In genomic region chr1:220218397-220219135, GRCh38 we compare ENCODE assay signal across 8 cellular contexts. TPM values are rescaled to one million over a fixed set of nuclear protein-coding genes. Genes with fewer than 3 reads are reported as not detected.
DNase-seq lines count a peak whose midpoint lies in the region; ATAC-seq and TF ChIP-seq lines count a peak whose summit lies in the region.
"Not testable (repeated sequence)": the region's sequence is repeated elsewhere in the genome, so short reads cannot be mapped to it uniquely, and the experiment has no call there.

No MANE protein-coding gene starts in this region.

- ATAC-seq in gastroesophageal sphincter (peak; percentile 39), upper lobe of left lung (ENCODE audit: low FRiP score in 2 of 2) (peak; percentile 68 to 70)

- peak; percentile 24 for DNase-seq in GDM1 (lab: John Stamatoyannopoulos, UW)
- DNase-seq in HEK293T (ENCODE audit: extremely low spot score): peak; percentile 46
- DNase-seq in M059J (ENCODE audit: low read depth): peak; percentile 54
- DNase-seq in RPMI7951 (ENCODE audit: low read depth): peak; percentile 45
- DNase-seq in activated naive CD4-positive, alpha-beta T cell treated with Interleukin-2 at 50 U/mL for 16 hours: peak; percentile 46
- DNase-seq in neuronal stem cell (ENCODE audit: low spot score): peak; percentile 32
- peak in 1 of 2 donors; percentile 59 for DNase-seq in upper lobe of left lung

- not testable (repeated sequence) for H3K36me3 ChIP-seq in gastroesophageal sphincter; neuronal stem cell (replicated peaks in 1 of 2; ENCODE audit: control insufficient read depth in 2 of 2, insufficient read depth in 2 of 2, low read length in 2 of 2); upper lobe of left lung

- WGBS in gastroesophageal sphincter (ENCODE audit: low coverage in 1 of 2), 2 donors: 50 to 58% methylated on average over 6 of the region's 6 CpGs
- WGBS in neuronal stem cell (ENCODE audit: extremely low coverage in 2 of 2, insufficient read length in 2 of 2, insufficient replicate concordance in 1 of 2), 2 donors: no CpG with 5 or more reads among the region's 6 CpGs
- WGBS in upper lobe of left lung, 2 donors: 56 to 62% methylated on average over 6 of the region's 6 CpGs

- not testable (repeated sequence) for H3K4ac ChIP-seq in neuronal stem cell (ENCODE audit: low read length)

- not testable (repeated sequence) for H4K8ac ChIP-seq in neuronal stem cell (ENCODE audit: low read depth, low read length)

- not testable (repeated sequence) for H2AFZ ChIP-seq in neuronal stem cell (ENCODE audit: low read length)

- not testable (repeated sequence) for H2BK5ac ChIP-seq in neuronal stem cell (ENCODE audit: low read length)

- H3K9ac ChIP-seq in neuronal stem cell (ENCODE audit: low read depth, low read length, poor library complexity): not testable (repeated sequence)

- not testable (repeated sequence) for H4K91ac ChIP-seq in neuronal stem cell (ENCODE audit: low read depth, low read length, poor library complexity)

- H3K4me2 ChIP-seq in neuronal stem cell (ENCODE audit: insufficient read depth, low read length, poor library complexity, severe bottlenecking): not testable (repeated sequence)

- not testable (repeated sequence) for H3K27ac ChIP-seq in gastroesophageal sphincter; neuronal stem cell (replicated peaks; ENCODE audit: low read length); upper lobe of left lung

- H2AK5ac ChIP-seq in neuronal stem cell (ENCODE audit: low read depth, low read length): not testable (repeated sequence)

- H3K9me3 ChIP-seq in gastroesophageal sphincter; neuronal stem cell (replicated peaks in 1 of 2; ENCODE audit: control insufficient read depth in 2 of 2, insufficient read depth in 1 of 2, low read depth in 1 of 2, low read length in 2 of 2); upper lobe of left lung: not testable (repeated sequence)

- peaks cover 0 to 22% (median 0%) of the 10 kb centered on the region in 3 donors for H3K4me1 ChIP-seq in gastroesophageal sphincter
- H3K4me1 ChIP-seq in neuronal stem cell (ENCODE audit: control insufficient read depth in 2 of 2, insufficient read depth in 1 of 2, low read depth in 1 of 2, low read length in 2 of 2): not testable (repeated sequence)
- H3K4me1 ChIP-seq in upper lobe of left lung: peaks cover 5 to 16% (median 9%) of the 10 kb centered on the region in 4 donors

- not testable (repeated sequence) for TF ChIP-seq POLR2A in gastroesophageal sphincter (IDR thresholded peaks at IDR 0.05); upper lobe of left lung (IDR thresholded peaks at IDR 0.05)

- peak; percentile 20 to 61 (median 46) for TF ChIP-seq CTCF in gastroesophageal sphincter (IDR thresholded peaks at IDR 0.05)
- peak in 4 of 6 experiments; percentile 30 to 36 (median 32) for TF ChIP-seq CTCF in upper lobe of left lung (IDR thresholded peaks at IDR 0.05)

- CTCF ChIA-PET in HEK293T (lab: Yijun Ruan, JAX): interaction anchor here (0.6 to 1.8 kb wide), 9 partner anchors 9 to 457 kb away, joined by 3 to 8 read pairs (median 3); no protein-coding TSS in a partner anchor

- not testable (repeated sequence) for H2BK120ac ChIP-seq in neuronal stem cell (ENCODE audit: low read depth, low read length)

- not testable (repeated sequence) for H3K79me1 ChIP-seq in neuronal stem cell (ENCODE audit: low read depth, low read length)

- not testable (repeated sequence) for H3K23ac ChIP-seq in neuronal stem cell (ENCODE audit: low read depth, low read length, poor library complexity)

- not testable (repeated sequence) for TF ChIP-seq EP300 in gastroesophageal sphincter (IDR thresholded peaks at IDR 0.05); upper lobe of left lung (IDR thresholded peaks at IDR 0.05)

- not testable (repeated sequence) for H3K27me3 ChIP-seq in gastroesophageal sphincter; neuronal stem cell (ENCODE audit: control insufficient read depth in 3 of 3, insufficient read depth in 3 of 3, low read depth in 1 of 3, low read length in 3 of 3); upper lobe of left lung

- not testable (repeated sequence) for H2BK15ac ChIP-seq in neuronal stem cell (ENCODE audit: low read length)

- H2BK12ac ChIP-seq in neuronal stem cell (ENCODE audit: low read length): not testable (repeated sequence)

- H3K18ac ChIP-seq in neuronal stem cell (ENCODE audit: low read length): not testable (repeated sequence)

- H3K4me3 ChIP-seq in gastroesophageal sphincter; neuronal stem cell (ENCODE audit: low read length in 2 of 2); upper lobe of left lung: not testable (repeated sequence)

- H3K14ac ChIP-seq in neuronal stem cell (ENCODE audit: low read length): not testable (repeated sequence)

- POLR2A ChIA-PET in HEK293T (lab: Yijun Ruan, JAX): not testable (repeated sequence)

RNA-seq across cellular contexts. Expression of gene RAB3GAP2, which starts 53.7 kb away (rescaled TPM):
- total RNA-seq in M059J (2014; rRNA removed; shearing (Covaris generic)): 19.4 and 19.9 TPM in 2 replicates
- total RNA-seq in RPMI7951 (2014; rRNA removed; shearing (Covaris generic)): 16.5 and 18.3 TPM in 2 replicates
- 10 to 100 TPM; 19.9 to 35.3 (median 27.3) TPM for total RNA-seq in gastroesophageal sphincter
- polyA plus RNA-seq in neuronal stem cell (2013, experiment 1 of 2): 14.0 TPM
- 14.0 TPM for polyA plus RNA-seq in neuronal stem cell (2013, experiment 2 of 2)
- total RNA-seq in upper lobe of left lung: 10 to 100 TPM in 5 of 6 donors, 1 to 10 TPM in 1; 9.1 to 35.8 (median 27.1) TPM
